In the genomic region with DNA sequence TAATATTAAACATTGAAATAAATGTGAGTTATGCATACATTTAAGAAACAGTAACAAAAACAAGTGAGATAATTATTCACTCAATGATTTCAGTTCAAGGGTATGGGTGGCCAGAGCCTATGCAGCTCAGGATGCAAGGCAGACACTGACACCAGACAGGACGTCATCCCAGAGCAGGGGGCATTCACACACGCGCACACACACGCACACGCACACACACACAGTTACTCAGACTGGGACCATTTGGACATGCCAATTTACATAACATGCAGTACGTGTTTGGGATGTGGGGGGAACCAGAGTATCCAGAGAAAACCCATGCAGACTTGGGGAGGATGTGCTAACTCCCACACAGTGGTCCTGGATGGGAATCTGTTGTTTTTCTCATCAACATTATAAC, we compare ENCODE assay signal across 10 cellular contexts. TPM values are rescaled to one million over a fixed set of nuclear protein-coding genes. Genes with fewer than 3 reads are reported as not detected.
DNase-seq lines count a peak whose midpoint lies in the region; ATAC-seq and TF ChIP-seq lines count a peak whose summit lies in the region.
"Had no signal": no experiment of that assay in that cellular context is flagged by ENCODE, and none has a peak within 500 bp of the region (broad histone marks: within the 10 kb centered on the region; RNA-seq: fewer than 3 reads in every experiment).

No MANE protein-coding gene starts in this region.

- TF ChIP-seq CTCF in left ventricle myocardium inferior (IDR thresholded peaks at IDR 0.05; ENCODE audit: borderline replicate concordance) (no peak), uterus (IDR thresholded peaks at IDR 0.05) (no peak), GM10248 (IDR thresholded peaks at IDR 0.05; ENCODE audit: control extremely low read depth, extremely low read depth, low read depth, missing control alignments) (no peak)

- CTCF ChIA-PET in GM10248 (lab: Yijun Ruan, JAX), result interaction anchor here (1.2 kb wide), 1 partner anchor 12 kb away, joined by 3 read pairs; no protein-coding TSS in a partner anchor

- H3K27me3 ChIP-seq in left ventricle myocardium inferior (ENCODE audit: low read depth) (no peaks in the 10 kb centered on the region), uterus (no peaks in the 10 kb centered on the region)

- POLR2A ChIA-PET in GM10248 (lab: Yijun Ruan, JAX), result interaction anchor here (0.7 kb wide), 1 partner anchor 139 kb away, joined by 6 read pairs; no protein-coding TSS in a partner anchor

- H3K9me3 ChIP-seq in left ventricle myocardium inferior (replicated peaks) (no peaks in the 10 kb centered on the region), uterus (no peaks in the 10 kb centered on the region)

- no peaks in the 10 kb centered on the region for H3K9me3 Mint-ChIP-seq in activated T-helper 1 cell treated with anti-CD3 and anti-CD28 coated beads, Interleukin-12 subunit alpha, Interleukin-12 subunit beta, Interleukin-2, Interleukin-4 antibody, amounts not matched to agents 30 ng/mL and 10 ng/mL and 1 ng/mL, durations not matched to agents 14 hours and 24 hours and 36 hours

- no peak for TF ChIP-seq POLR2A in uterus (IDR thresholded peaks at IDR 0.05)

- H3K4me1 Mint-ChIP-seq in activated T-helper 1 cell treated with anti-CD3 and anti-CD28 coated beads, Interleukin-12 subunit alpha, Interleukin-12 subunit beta, Interleukin-2, Interleukin-4 antibody, amounts not matched to agents 30 ng/mL and 10 ng/mL and 1 ng/mL, durations not matched to agents 14 hours and 24 hours and 36 hours (ENCODE audit: low read depth), result peaks cover 34% of the 10 kb centered on the region

- H3K27ac ChIP-seq in left ventricle myocardium inferior (replicated peaks) (peak overlapping the region; percentile 82), uterus (peak overlapping the region; percentile 62 to 84)

- intact Hi-C loops in activated T-helper 1 cell treated with anti-CD3 and anti-CD28 coated beads, Interleukin-12 subunit alpha, Interleukin-12 subunit beta, Interleukin-2, Interleukin-4 antibody, amounts not matched to agents 30 ng/mL and 10 ng/mL and 1 ng/mL, durations not matched to agents 14 hours and 24 hours and 36 hours (cut with micrococcal nuclease), result loop anchor here (1.0 kb wide), 2 partner anchors 8 to 25 kb away; partner anchors contain the start of gene CD200
- intact Hi-C loops in left ventricle myocardium inferior (cut with micrococcal nuclease), result no loop called here
- intact Hi-C loops in uterus (cut with DNase I; ENCODE audit: low total_unique reads), result no loop called here

- peak overlapping the region; percentile 59 for H3K4me3 ChIP-seq in left ventricle myocardium inferior
- H3K4me3 ChIP-seq in uterus, result no peak overlapping the region

- H3K27me3 Mint-ChIP-seq in activated T-helper 1 cell treated with anti-CD3 and anti-CD28 coated beads, Interleukin-12 subunit alpha, Interleukin-12 subunit beta, Interleukin-2, Interleukin-4 antibody, amounts not matched to agents 30 ng/mL and 10 ng/mL and 1 ng/mL, durations not matched to agents 14 hours and 24 hours and 36 hours (ENCODE audit: insufficient read depth), result no peaks in the 10 kb centered on the region

- peaks cover 59% of the 10 kb centered on the region for H3K36me3 Mint-ChIP-seq in activated T-helper 1 cell treated with anti-CD3 and anti-CD28 coated beads, Interleukin-12 subunit alpha, Interleukin-12 subunit beta, Interleukin-2, Interleukin-4 antibody, amounts not matched to agents 30 ng/mL and 10 ng/mL and 1 ng/mL, durations not matched to agents 14 hours and 24 hours and 36 hours (ENCODE audit: low read depth)

- no peak for ATAC-seq in HG03520 (IDR thresholded peaks at IDR 0.05; ENCODE audit: unreplicated experiment)
- ATAC-seq: left colon had no signal

- H3K4me3 Mint-ChIP-seq in activated T-helper 1 cell treated with anti-CD3 and anti-CD28 coated beads, Interleukin-12 subunit alpha, Interleukin-12 subunit beta, Interleukin-2, Interleukin-4 antibody, amounts not matched to agents 30 ng/mL and 10 ng/mL and 1 ng/mL, durations not matched to agents 14 hours and 24 hours and 36 hours, result peak overlapping the region; percentile 75

- H3K36me3 ChIP-seq in left ventricle myocardium inferior (no peaks in the 10 kb centered on the region), uterus (no peaks in the 10 kb centered on the region)

- peak overlapping the region; percentile 93 for H3K27ac Mint-ChIP-seq in activated T-helper 1 cell treated with anti-CD3 and anti-CD28 coated beads, Interleukin-12 subunit alpha, Interleukin-12 subunit beta, Interleukin-2, Interleukin-4 antibody, amounts not matched to agents 30 ng/mL and 10 ng/mL and 1 ng/mL, durations not matched to agents 14 hours and 24 hours and 36 hours

- peak; percentile 40 for DNase-seq in stimulated activated CD4-positive, alpha-beta T cell treated with anti-CD3 and anti-CD28 coated beads, Interleukin-1b, Interleukin-23, amount 100 ng/mL, for 48 hours
- no peak for DNase-seq in stimulated activated CD4-positive, alpha-beta T cell treated with anti-CD3 and anti-CD28 coated beads, Interleukin-2, amount 100 ng/mL, for 48 hours
- peak; percentile 24 for DNase-seq in activated T-helper 1 cell treated with anti-CD3 and anti-CD28 coated beads, Interleukin-12 subunit alpha, Interleukin-12 subunit beta, Interleukin-2, Interleukin-4 antibody, amounts not matched to agents 30 ng/mL and 10 ng/mL and 1 ng/mL, durations not matched to agents 14 hours and 24 hours and 36 hours (ENCODE audit: low spot score)
- DNase-seq in left ventricle myocardium inferior (no peak), uterus (no peak), GM10248 (ENCODE audit: extremely low spot score) (no peak), inferior parietal cortex (ENCODE audit: extremely low spot score) (no peak)
- DNase-seq: left colon, retina had no signal

- H3K4me1 ChIP-seq in left ventricle myocardium inferior (peaks cover 25% of the 10 kb centered on the region), uterus (no peaks in the 10 kb centered on the region)

RNA-seq across cellular contexts. Expression of gene CD200, which starts 24.9 kb away (rescaled TPM):
- 141 TPM in 2 replicates for total RNA-seq in activated T-helper 1 cell treated with anti-CD3 and anti-CD28 coated beads, Interleukin-12 subunit alpha, Interleukin-12 subunit beta, Interleukin-2, Interleukin-4 antibody, amounts not matched to agents 30 ng/mL and 10 ng/mL and 1 ng/mL, durations not matched to agents 14 hours and 24 hours and 36 hours
- 1.1 TPM for total RNA-seq in left ventricle myocardium inferior
- total RNA-seq in uterus, result 10 to 100 TPM; 15.6 to 31.8 (median 23.6) TPM

Comparison
In these comparisons a context has a peak if more than half of its experiments do, and no peak if none do; other contexts are left out.
1. DNase-seq: peak in stimulated activated CD4-positive, alpha-beta T cell treated with anti-CD3 and anti-CD28 coated beads, Interleukin-1b, Interleukin-23, amount 100 ng/mL, for 48 hours (single experiment) and activated T-helper 1 cell treated with anti-CD3 and anti-CD28 coated beads, Interleukin-12 subunit alpha, Interleukin-12 subunit beta, Interleukin-2, Interleukin-4 antibody, amounts not matched to agents 30 ng/mL and 10 ng/mL and 1 ng/mL, durations not matched to agents 14 hours and 24 hours and 36 hours (single experiment); none in stimulated activated CD4-positive, alpha-beta T cell treated with anti-CD3 and anti-CD28 coated beads, Interleukin-2, amount 100 ng/mL, for 48 hours (0 of 2), left ventricle myocardium inferior (single experiment), uterus (0 of 2), GM10248 (single experiment) and inferior parietal cortex (single experiment).